In genomic region chr6:151149788-151150187, GRCh38 we compare ENCODE assay signal across 23 cellular contexts.
"Had no signal": no experiment of that assay in that cellular context is flagged by ENCODE, and none has a peak within 500 bp of the region (broad histone marks: within the 10 kb centered on the region; RNA-seq: fewer than 3 reads in every experiment).

No MANE protein-coding gene starts in this region.

- DNase-seq: central memory CD4-positive, alpha-beta T cell; effector memory CD4-positive, alpha-beta T cell; erythroblast; esophagus squamous epithelium; hypothalamus; immature natural killer cell; left cardiac atrium; left ventricle myocardium superior; lower lobe of right lung; mucosa of descending colon; naive B cell; right cardiac atrium; spleen; stimulated activated CD4-positive, alpha-beta T cell treated with anti-CD3 and anti-CD28 coated beads, Interleukin-4, amount 100 ng/mL, for 4 hours; stimulated activated naive CD8-positive, alpha-beta T cell treated with anti-CD3 and anti-CD28 coated beads, Interleukin-15, Interleukin-2, amounts not matched to agents 100 U/mL and 50 U/mL, for 24 hours; substantia nigra; testis; upper lobe of left lung had no signal

- FAIRE-seq: colon, endothelial cell of umbilical vein, frontal cortex, keratinocyte, urothelium cell line had no signal
